Comparison of ENCODE assay signal across 20 cellular contexts in the genomic region with DNA sequence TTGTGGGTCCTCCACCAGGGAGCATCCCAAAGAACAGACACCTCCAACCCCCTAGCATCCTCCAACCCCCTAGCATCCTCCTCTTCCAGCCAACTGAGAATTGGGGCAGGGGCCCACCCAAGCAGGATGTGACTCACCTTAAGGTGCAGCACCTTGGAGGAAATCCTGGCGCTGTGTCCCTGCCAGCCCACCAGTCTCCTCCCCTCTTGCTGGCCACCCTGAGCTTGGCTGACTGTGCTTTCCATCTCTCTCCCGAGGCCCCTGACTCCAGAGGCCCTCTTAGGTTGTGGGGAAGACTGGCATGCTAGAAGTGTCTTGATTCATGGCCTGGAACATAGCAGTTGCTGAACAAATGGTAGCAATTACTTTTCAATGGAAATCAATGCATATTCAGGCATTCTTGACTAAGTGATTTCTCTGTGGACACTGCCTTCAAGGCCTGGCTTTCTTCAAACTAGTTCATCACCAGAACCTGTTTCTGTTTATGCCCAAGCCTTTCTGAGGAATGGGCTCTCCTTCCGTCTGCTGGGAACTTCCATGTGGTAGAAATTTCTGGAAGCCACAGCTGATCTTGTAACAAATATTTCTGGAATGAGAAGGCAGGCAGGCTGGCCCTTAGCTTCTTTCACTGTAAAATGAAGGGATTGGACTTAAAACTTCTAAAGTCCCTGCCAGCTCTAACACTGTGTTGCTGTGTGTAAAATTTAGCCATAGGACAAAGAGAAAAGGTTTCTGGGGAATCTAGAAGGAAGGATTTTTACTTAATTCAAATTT.
DNase-seq lines count a peak whose midpoint lies in the region; ATAC-seq, FAIRE-seq and TF ChIP-seq lines count a peak whose summit lies in the region.
"Had no signal": no experiment of that assay in that cellular context is flagged by ENCODE, and none has a peak within 500 bp of the region (broad histone marks: within the 10 kb centered on the region; RNA-seq: fewer than 3 reads in every experiment).

No MANE protein-coding gene starts in this region.

- H3K23ac ChIP-seq in mesenchymal stem cell (ENCODE audit: low read length in 2 of 2) = no peak overlapping the region

- H3K9me3 ChIP-seq in mesenchymal stem cell (ENCODE audit: control insufficient read depth, low read length) = no peaks in the 10 kb centered on the region

- WGBS in mesenchymal stem cell = 75% methylated on average over 3 of the region's 3 CpGs

- no peak overlapping the region for H3K4me2 ChIP-seq in mesenchymal stem cell (ENCODE audit: low read length, poor library complexity, severe bottlenecking)

- no peak overlapping the region for H2AK5ac ChIP-seq in mesenchymal stem cell (ENCODE audit: low read length, severe bottlenecking)

- no peak for ATAC-seq in left cardiac atrium
- no peak for ATAC-seq in GM18870 (IDR thresholded peaks at IDR 0.05; ENCODE audit: unreplicated experiment)
- ATAC-seq in HG03139 (IDR thresholded peaks at IDR 0.05; ENCODE audit: unreplicated experiment) = no peak
- ATAC-seq: K562, T-cell, WTC11 had no signal

- H2BK5ac ChIP-seq in mesenchymal stem cell (ENCODE audit: low read depth, low read length, poor library complexity, severe bottlenecking) = no peak overlapping the region

- no peak for TF ChIP-seq POLR2A in GM12891 (IDR thresholded peaks at IDR 0.05; ENCODE audit: low read depth, low read length)

- no peak overlapping the region for H3K4ac ChIP-seq in mesenchymal stem cell (ENCODE audit: low read depth in 1 of 2, low read length in 2 of 2)

- peaks cover 3% of the 10 kb centered on the region for H3K79me1 ChIP-seq in mesenchymal stem cell (replicated peaks; ENCODE audit: low read length, poor library complexity, severe bottlenecking)

- H3K18ac ChIP-seq in mesenchymal stem cell (ENCODE audit: low read depth in 1 of 2, low read length in 2 of 2) = no peak overlapping the region

- no peaks in the 10 kb centered on the region for H3K27me3 ChIP-seq in mesenchymal stem cell (ENCODE audit: control insufficient read depth in 1 of 2, insufficient read depth in 1 of 2, low read length in 2 of 2)

- no peak overlapping the region for H3K4me3 ChIP-seq in cardiac fibroblast (replicated peaks in 1 of 2; ENCODE audit: low read depth in 2 of 2, low read length in 2 of 2)
- H3K4me3 ChIP-seq in mesenchymal stem cell (ENCODE audit: insufficient read depth in 1 of 2, low read depth in 1 of 2, low read length in 2 of 2) = no peak overlapping the region
- H3K4me3 ChIP-seq: K562 had no signal

- H2BK15ac ChIP-seq in mesenchymal stem cell (ENCODE audit: low read depth, poor library complexity, severe bottlenecking) = no peak overlapping the region

- no peak for FAIRE-seq in GM12891 (lab: Jason Lieb, UNC)
- FAIRE-seq: K562 had no signal

- no peak overlapping the region for H4K8ac ChIP-seq in mesenchymal stem cell (ENCODE audit: low read length)

- DNase-seq in cardiac septum (ENCODE audit: low spot score) (peak; percentile 38), left cardiac atrium (no peak), cardiac fibroblast (ENCODE audit: low read depth in 2 of 2) (peak; percentile 13 to 44), mesenchymal stem cell (peak; percentile 53), GM12891 (ENCODE audit: insufficient read length, low spot score) (no peak), NCI-H524 treated with DMSO at 0.1 percent for 48 hours (lab: John Stamatoyannopoulos, UW) (no peak)
- DNase-seq: 8988T; activated CD4-positive, alpha-beta memory T cell treated with anti-CD3 and anti-CD28 coated beads, Interleukin-2, amount 10 ng/mL, durations not matched to agents 7 days and 5 days; activated T-cell treated with anti-CD3 and anti-CD28 coated beads, Interleukin-2, amount 50 U/mL, for 24 hours; CD4-positive, alpha-beta memory T cell; DMS79 treated with DMSO at 0.1 percent for 48 hours; naive B cell; NCI-H1092; NCI-H2081 treated with DMSO at 0.1 percent for 48 hours; NCI-H524; T-cell had no signal

- peaks cover 10% of the 10 kb centered on the region for H3K4me1 ChIP-seq in mesenchymal stem cell (ENCODE audit: control insufficient read depth, insufficient read depth, low read depth, low read length)

- peaks cover 58 to 69% of the 10 kb centered on the region in 2 experiments for H3K36me3 ChIP-seq in mesenchymal stem cell (ENCODE audit: control insufficient read depth in 1 of 2, insufficient read depth in 2 of 2, low read depth in 1 of 2, low read length in 2 of 2)

- no peak overlapping the region for H4K91ac ChIP-seq in mesenchymal stem cell (ENCODE audit: low read length)

- peak overlapping the region in 1 of 2 experiments; percentile 41 for H3K14ac ChIP-seq in mesenchymal stem cell (ENCODE audit: low read length in 2 of 2)

- H3K27ac ChIP-seq in mesenchymal stem cell (ENCODE audit: low read length, poor library complexity, severe bottlenecking) = no peak overlapping the region

- no peak overlapping the region for H2BK120ac ChIP-seq in mesenchymal stem cell (ENCODE audit: low read depth, low read length)

- no peak overlapping the region for H2AFZ ChIP-seq in mesenchymal stem cell (ENCODE audit: low read depth, low read length)

- TF ChIP-seq CTCF in cardiac fibroblast (IDR thresholded peaks at IDR 0.05; ENCODE audit: low read depth, low read length) = no peak

- H2BK12ac ChIP-seq in mesenchymal stem cell (ENCODE audit: low read length in 2 of 2) = no peak overlapping the region

- intact Hi-C loops in cardiac septum (cut with DNase I) = no loop called here
- intact Hi-C loops in left cardiac atrium (cut with DNase I) = no loop called here

- no peak overlapping the region for H3K9ac ChIP-seq in mesenchymal stem cell (ENCODE audit: low read length)

TF ChIP-seq in GM12891, 5 proteins besides CTCF, POLR2A, EP300 and RAD21:
- TF ChIP-seq TAF1 (IDR thresholded peaks at IDR 0.05; ENCODE audit: low read depth, low read length) = no peak
- no peak for TF ChIP-seq PAX5 (IDR thresholded peaks at IDR 0.05; ENCODE audit: insufficient read depth, low read length, severe bottlenecking)
- TF ChIP-seq POLR2AphosphoS5 (IDR thresholded peaks at IDR 0.05; ENCODE audit: low read depth, low read length) = no peak
- no peak for TF ChIP-seq SPI1 (IDR thresholded peaks at IDR 0.05; ENCODE audit: low read depth, low read length)
- no peak for TF ChIP-seq POU2F2 (IDR thresholded peaks at IDR 0.05; ENCODE audit: low read depth, low read length)
TF ChIP-seq in GM12891: peak in this region for 0.

Comparison
In these comparisons a context has a peak if more than half of its experiments do, and no peak if none do; other contexts are left out.
1. DNase-seq: peak in cardiac septum (single experiment), cardiac fibroblast (2 of 2) and mesenchymal stem cell (single experiment); none in left cardiac atrium (single experiment), GM12891 (single experiment) and NCI-H524 treated with DMSO at 0.1 percent for 48 hours (single experiment).